In the genomic region with DNA sequence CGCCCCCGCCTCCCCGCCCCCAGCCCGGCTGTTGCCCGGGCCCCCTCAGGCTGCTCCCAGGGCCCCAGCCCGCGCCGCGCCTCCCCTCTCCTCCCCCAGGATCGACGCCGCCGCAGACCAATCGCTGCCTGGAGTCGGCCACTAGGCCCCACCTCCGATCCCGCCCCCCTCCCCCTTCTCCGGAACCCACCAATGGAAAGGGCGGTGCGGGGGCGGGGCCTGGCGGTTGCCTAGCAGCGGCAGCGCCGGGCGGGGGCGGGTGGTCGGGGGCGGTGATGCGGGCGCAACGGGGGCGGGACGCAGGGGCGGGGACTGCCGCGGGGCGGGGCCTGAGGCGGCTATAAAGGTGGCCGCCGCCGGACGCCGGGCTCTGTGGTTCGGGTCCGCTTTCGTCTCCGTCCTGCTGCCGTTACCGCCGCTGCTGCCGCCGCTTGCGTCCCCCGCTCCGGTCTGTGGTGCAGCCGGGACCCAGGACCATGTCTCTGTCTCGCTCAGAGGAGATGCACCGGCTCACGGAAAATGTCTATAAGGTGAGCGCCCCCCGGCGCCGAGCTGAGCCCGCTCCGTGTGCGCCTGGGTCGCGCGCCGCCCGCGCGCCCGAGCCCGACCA, we compare ENCODE assay signal across 8 cellular contexts. TPM values are rescaled to one million over a fixed set of nuclear protein-coding genes. Genes with fewer than 3 reads are reported as not detected.
DNase-seq lines count a peak whose midpoint lies in the region; ATAC-seq and TF ChIP-seq lines count a peak whose summit lies in the region.

TSS of gene BAIAP2 (plus strand) at position 373 of the 610 bp plus-strand sequence. CDS start at position 477, 104 bp downstream.

- H3K4me1 ChIP-seq in PC-3 (ENCODE audit: insufficient read depth, low read length) = peaks cover 36% of the 10 kb centered on the region
- peaks cover 3 to 23% of the 10 kb centered on the region in 2 donors for H3K4me1 ChIP-seq in esophagus (ENCODE audit: control insufficient read depth in 2 of 2, insufficient read depth in 2 of 2, low read length in 1 of 2)
- peaks cover 65% of the 10 kb centered on the region for H3K4me1 ChIP-seq in mucosa of stomach (ENCODE audit: control insufficient read depth, insufficient read depth, low read length)

- H3K27me3 Mint-ChIP-seq in IgD-negative memory B cell = peaks cover 28% of the 10 kb centered on the region
- peaks cover 16% of the 10 kb centered on the region for H3K27me3 Mint-ChIP-seq in activated T-cell treated with anti-CD3 and anti-CD28 coated beads, Interleukin-2, amount 50 U/mL, for 4 hours (ENCODE audit: low read depth)

- no TSS peak for BruUV-seq in PC-3 (replicated peaks; lab: Mats Ljungman, UMichigan)

- H3K36me3 Mint-ChIP-seq in IgD-negative memory B cell = peaks cover 2% of the 10 kb centered on the region
- H3K36me3 Mint-ChIP-seq in activated T-cell treated with anti-CD3 and anti-CD28 coated beads, Interleukin-2, amount 50 U/mL, for 4 hours (ENCODE audit: insufficient read depth) = peaks cover 1% of the 10 kb centered on the region

- H4K20me1 ChIP-seq in PC-3 (ENCODE audit: low read length) = peaks cover 41% of the 10 kb centered on the region

- peak within 1 kb of the TSS; percentile 99 for H3K4me2 ChIP-seq in PC-3 (ENCODE audit: low read length)

- H2AFZ ChIP-seq in PC-3 (ENCODE audit: low read length) = peak within 1 kb of the TSS; percentile 78

- peak within 1 kb of the TSS; percentile 77; the same call in 1 of the 2 replicates for H3K27ac ChIP-seq in PC-3 (ENCODE audit: low read length)
- peak within 1 kb of the TSS; percentile 81 to 91 for H3K27ac ChIP-seq in esophagus (ENCODE audit: low read depth in 2 of 2, low read length in 1 of 2)

- H3F3A ChIP-seq in PC-3 (ENCODE audit: low read length, unreplicated experiment) = no peaks in the 10 kb centered on the region

- H3K4me3 ChIP-seq in PC-3 (ENCODE audit: low read length) (peak within 1 kb of the TSS; percentile 92), esophagus (ENCODE audit: low read depth in 1 of 2, low read length in 2 of 2) (peak within 1 kb of the TSS; percentile 69 to 91), mucosa of stomach (ENCODE audit: low read length) (peak within 1 kb of the TSS; percentile 50)

- H3K36me3 ChIP-seq in PC-3 (ENCODE audit: low read depth, low read length) (peaks cover 3% of the 10 kb centered on the region; the same call in 1 of the 2 replicates), esophagus (ENCODE audit: control insufficient read depth in 2 of 2, insufficient read depth in 2 of 2, low read length in 1 of 2) (peaks cover 0 to 20% of the 10 kb centered on the region in 2 donors), mucosa of stomach (ENCODE audit: control insufficient read depth, insufficient read depth, low read length) (no peaks in the 10 kb centered on the region)

- CTCF ChIA-PET in PC-3 (lab: Charles Lee) = no interaction called here

- H3K9me3 Mint-ChIP-seq in IgD-negative memory B cell = no peaks in the 10 kb centered on the region
- H3K9me3 Mint-ChIP-seq in activated T-cell treated with anti-CD3 and anti-CD28 coated beads, Interleukin-2, amount 50 U/mL, for 4 hours = no peaks in the 10 kb centered on the region

- peak within 1 kb of the TSS; percentile 16 to 86 (median 78) for H3K27ac Mint-ChIP-seq in IgD-negative memory B cell

- H3K9me3 ChIP-seq in PC-3 (ENCODE audit: low read length) (no peaks in the 10 kb centered on the region), esophagus (ENCODE audit: control insufficient read depth in 2 of 2, insufficient read depth in 1 of 2, low read depth in 1 of 2, low read length in 1 of 2) (no peaks in the 10 kb centered on the region), mucosa of stomach (ENCODE audit: control insufficient read depth, low read length) (no peaks in the 10 kb centered on the region)

- intact Hi-C loops in PC-3 (cut with micrococcal nuclease) = loop anchor here (1.0 kb wide), 1 partner anchor 60 kb away; no protein-coding TSS in a partner anchor

- peak; percentile 36 for ATAC-seq in GM21367 (IDR thresholded peaks at IDR 0.05; ENCODE audit: unreplicated experiment)
- ATAC-seq in PC-3 = peak; percentile 65
- ATAC-seq in activated T-cell treated with anti-CD3 and anti-CD28 coated beads, Interleukin-2, amount 50 U/mL, for 4 hours = peak; percentile 91 to 92

- DNase-seq in CMK (ENCODE audit: low read depth) = peak; percentile 87
- peak; percentile 91 for DNase-seq in PC-3
- peak; percentile 99 for DNase-seq in activated T-cell treated with anti-CD3 and anti-CD28 coated beads, Interleukin-2, amount 50 U/mL, for 4 hours
- peak; percentile 96 for DNase-seq in stimulated activated CD8-positive, alpha-beta memory T cell treated with anti-CD3 and anti-CD28 coated beads, Interleukin-4, amount 100 ng/mL, for 24 hours (ENCODE audit: low read depth)

- WGBS in esophagus, 2 donors = 0 to 1% methylated on average over 41 to 76 of the region's 76 CpGs

- H3K9me2 ChIP-seq in PC-3 (replicated peaks; ENCODE audit: low read length) = no peaks in the 10 kb centered on the region

- no peaks in the 10 kb centered on the region for H3K27me3 ChIP-seq in PC-3 (ENCODE audit: low read length)
- H3K27me3 ChIP-seq in esophagus (ENCODE audit: control insufficient read depth in 1 of 2, insufficient read depth in 2 of 2, low read length in 2 of 2) = no peaks in the 10 kb centered on the region
- H3K27me3 ChIP-seq in mucosa of stomach (ENCODE audit: control insufficient read depth, insufficient read depth, low read length) = peaks cover 3% of the 10 kb centered on the region

- peaks cover 50% of the 10 kb centered on the region for H3K79me2 ChIP-seq in PC-3 (ENCODE audit: low read length)

- H3K4me1 Mint-ChIP-seq in IgD-negative memory B cell = peaks cover 0 to 6% (median 2%) of the 10 kb centered on the region in 3 donors
- peaks cover 21% of the 10 kb centered on the region for H3K4me1 Mint-ChIP-seq in activated T-cell treated with anti-CD3 and anti-CD28 coated beads, Interleukin-2, amount 50 U/mL, for 4 hours (ENCODE audit: low read depth)

- TF ChIP-seq CTCF in PC-3 (conservative IDR thresholded peaks at IDR 0.05; ENCODE audit: low read depth, low read length) = no peak

- POLR2A ChIA-PET in PC-3 (lab: Charles Lee; ENCODE audit: unreplicated experiment) = no interaction called here

- peak within 1 kb of the TSS; percentile 64 for H3K9ac ChIP-seq in PC-3 (ENCODE audit: low read length)
- peak within 1 kb of the TSS; percentile 70 for H3K9ac ChIP-seq in mucosa of stomach (ENCODE audit: low read length)

- peak within 1 kb of the TSS; percentile 81 to 96 (median 90) for H3K4me3 Mint-ChIP-seq in IgD-negative memory B cell
- H3K4me3 Mint-ChIP-seq in activated T-cell treated with anti-CD3 and anti-CD28 coated beads, Interleukin-2, amount 50 U/mL, for 4 hours = peak within 1 kb of the TSS; percentile 85

RNA-seq across cellular contexts. Expression of gene BAIAP2, which starts in this region (rescaled TPM):
- polyA plus RNA-seq in IgD-negative memory B cell (0.48 TPM), esophagus (100 to 1,000 TPM in 1 of 2 donors, 10 to 100 TPM in 1; 91.2 to 107 TPM)
- 50.9 and 56.9 TPM in 2 replicates for total RNA-seq in PC-3 (2014; rRNA removed)
- total RNA-seq in activated T-cell treated with anti-CD3 and anti-CD28 coated beads, Interleukin-2, amount 50 U/mL, for 4 hours = 1 to 10 TPM; 4.7 to 9.2 (median 7.4) TPM

Comparison
In these comparisons a context has a peak if more than half of its experiments do, and no peak if none do; other contexts are left out.
1. Peak in every context shown above with its lines: DNase-seq, ATAC-seq, H3K4me3 ChIP-seq and H3K27ac ChIP-seq.
2. RNA of gene BAIAP2 (polyA plus RNA-seq): 91.2 to 107 TPM in esophagus; 0.48 TPM in IgD-negative memory B cell (single experiment); every median in the first group is over 10 times any median in the second.
3. ATAC-seq: peak in every context shown above with its lines; median percentile 92 in activated T-cell treated with anti-CD3 and anti-CD28 coated beads, Interleukin-2, amount 50 U/mL, for 4 hours; 65 in PC-3; 36 in GM21367.